In the genomic region with DNA sequence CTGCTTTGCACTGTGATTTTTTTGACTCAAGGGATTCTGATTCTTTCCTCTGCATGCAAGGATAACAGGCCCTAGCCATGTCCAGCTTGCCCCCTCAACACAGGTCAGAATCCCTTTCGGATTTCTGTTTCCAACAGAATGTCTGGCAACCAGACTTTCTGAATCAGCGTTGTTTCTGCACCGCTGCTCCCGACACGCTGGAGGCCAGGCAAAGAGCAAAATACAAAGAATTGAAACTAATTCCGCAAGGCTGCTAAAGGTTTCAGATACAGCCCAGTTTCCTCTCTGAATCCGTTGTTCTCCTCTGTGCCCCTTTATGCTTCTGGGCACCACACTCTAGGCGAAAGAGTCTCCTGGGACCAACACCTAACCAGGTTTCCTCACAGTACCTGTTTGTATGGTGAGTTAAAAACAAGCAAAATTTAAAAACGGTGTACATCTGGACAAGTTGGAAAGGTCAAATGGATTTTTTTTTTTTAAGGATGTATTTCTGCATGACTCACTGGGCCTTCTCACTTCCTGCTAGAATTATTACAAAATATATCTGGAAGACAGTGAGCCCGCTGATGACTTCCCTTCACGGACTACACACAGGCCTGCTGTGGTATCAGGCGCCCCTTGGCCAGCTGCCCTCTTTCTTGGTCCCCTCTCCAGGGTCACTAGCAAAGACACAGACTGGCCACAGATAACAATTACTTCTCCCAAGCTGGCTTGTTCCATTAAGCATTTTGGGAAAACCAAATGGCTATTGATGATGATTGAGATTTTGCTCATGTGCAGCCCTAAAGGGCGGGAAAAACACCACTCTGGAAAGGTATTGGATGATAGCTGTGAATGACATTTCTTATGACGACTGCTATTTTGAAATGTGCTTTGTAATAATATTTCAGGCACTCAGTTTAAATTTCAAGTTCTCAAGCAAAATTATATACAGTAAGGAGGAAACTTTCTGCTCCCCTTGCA, we compare ENCODE assay signal across 1 cellular context.
TF ChIP-seq lines count a peak whose summit lies in the region.

No MANE protein-coding gene starts in this region.

TF ChIP-seq in HepG2, 621 proteins besides CTCF, POLR2A, EP300 and RAD21 (continued from another document):
- TF ChIP-seq, protein P1, sequence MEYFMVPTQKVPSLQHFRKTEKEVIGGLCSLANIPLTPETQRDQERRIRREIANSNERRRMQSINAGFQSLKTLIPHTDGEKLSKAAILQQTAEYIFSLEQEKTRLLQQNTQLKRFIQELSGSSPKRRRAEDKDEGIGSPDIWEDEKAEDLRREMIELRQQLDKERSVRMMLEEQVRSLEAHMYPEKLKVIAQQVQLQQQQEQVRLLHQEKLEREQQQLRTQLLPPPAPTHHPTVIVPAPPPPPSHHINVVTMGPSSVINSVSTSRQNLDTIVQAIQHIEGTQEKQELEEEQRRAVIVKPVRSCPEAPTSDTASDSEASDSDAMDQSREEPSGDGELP (IDR thresholded peaks at IDR 0.05; ENCODE audit: borderline replicate concordance, low read depth) = no peak
- TF ChIP-seq HES4 (CRISPR knock-in tag; IDR thresholded peaks at IDR 0.05; ENCODE audit: borderline replicate concordance) = no peak
- TF ChIP-seq NFIC (IDR thresholded peaks at IDR 0.05; ENCODE audit: low read length) = no peak
- no peak for TF ChIP-seq CHD2 (IDR thresholded peaks at IDR 0.05; ENCODE audit: low read depth, low read length)
